Comparison of ENCODE assay signal across 26 cellular contexts in genomic region chr6:18579165-18579564, GRCh38.
"Had no signal": no experiment of that assay in that cellular context is flagged by ENCODE, and none has a peak within 500 bp of the region (broad histone marks: within the 10 kb centered on the region; RNA-seq: fewer than 3 reads in every experiment).

No MANE protein-coding gene starts in this region.

- FAIRE-seq: islet of Langerhans, kidney, pancreas, small intestine had no signal

- DNase-seq: hypothalamus; immature natural killer cell; kidney; left colon; left lung; lower lobe of right lung; mammary epithelial cell; mesenchymal stem cell; naive thymus-derived CD8-positive, alpha-beta T cell; nucleus accumbens; pancreas; posterior cingulate gyrus; retina; right cardiac atrium; sigmoid colon; small intestine; spleen; stimulated activated CD4-positive, alpha-beta T cell treated with anti-CD3 and anti-CD28 coated beads, Interleukin-4, amount 100 ng/mL, for 24 hours; stimulated activated naive CD4-positive, alpha-beta T cell; tibial artery; uterus had no signal

- H3K9me3 ChIP-seq: left lung, lower lobe of right lung, pancreas, prostate gland, sigmoid colon, spleen, suprapubic skin, thoracic aorta, tibial artery, uterus had no signal

- H3K4me3 ChIP-seq: left lung, lower lobe of right lung, pancreas, prostate gland, sigmoid colon, spleen, suprapubic skin, thoracic aorta, tibial artery, uterus had no signal

- H3K36me3 ChIP-seq: left lung, lower lobe of right lung, pancreas, prostate gland, sigmoid colon, spleen, suprapubic skin, thoracic aorta, tibial artery, uterus had no signal

- H3K27ac ChIP-seq: left lung, lower lobe of right lung, pancreas, prostate gland, sigmoid colon, spleen, suprapubic skin, thoracic aorta, tibial artery, uterus had no signal

- H3K4me1 ChIP-seq: left lung, lower lobe of right lung, pancreas, prostate gland, sigmoid colon, spleen, suprapubic skin, tibial artery, uterus had no signal

- ATAC-seq: left colon; left lung; lower lobe of right lung; naive thymus-derived CD8-positive, alpha-beta T cell; pancreas; right cardiac atrium; stimulated activated effector memory CD8-positive, alpha-beta T cell treated with anti-CD3 and anti-CD28 coated beads, Interleukin-12 subunit alpha, Interleukin-12 subunit beta, amount 100 ng/mL, for 72 hours had no signal

- H3K27me3 ChIP-seq: left lung, pancreas, sigmoid colon, suprapubic skin, tibial artery, uterus had no signal
